15 cellular contexts compared by ENCODE assay signal in genomic region chr12:109594566-109595317, GRCh38. TPM values are rescaled to one million over a fixed set of nuclear protein-coding genes. Genes with fewer than 3 reads are reported as not detected.
DNase-seq lines count a peak whose midpoint lies in the region; TF ChIP-seq lines count a peak whose summit lies in the region.
"Had no signal": no experiment of that assay in that cellular context is flagged by ENCODE, and none has a peak within 500 bp of the region (broad histone marks: within the 10 kb centered on the region; RNA-seq: fewer than 3 reads in every experiment).

No MANE protein-coding gene starts in this region.

- H3K4me3 ChIP-seq in BLaER1 treated with 17β-estradiol and CSF1 and Interleukin-3, amounts not matched to agents 10 nM and 100 nM = no peak overlapping the region
- H3K4me3 ChIP-seq in neuronal stem cell (ENCODE audit: low read length in 2 of 2) (no peak overlapping the region), transverse colon (no peak overlapping the region)

- H4K20me1 ChIP-seq in BLaER1 treated with 17β-estradiol and CSF1 and Interleukin-3, amounts not matched to agents 10 nM and 100 nM = peaks cover 0 to 92% (median 32%) of the 10 kb centered on the region in 11 experiments; a peak in 18 of 22 replicates

- H2BK5ac ChIP-seq in neuronal stem cell (ENCODE audit: low read length) = no peak overlapping the region

- no peaks in the 10 kb centered on the region for H3K79me1 ChIP-seq in neuronal stem cell (ENCODE audit: low read depth, low read length)

- H3K27me3 ChIP-seq in BLaER1 treated with 17β-estradiol and CSF1 and Interleukin-3, amounts not matched to agents 10 nM and 100 nM = no peaks in the 10 kb centered on the region
- H3K27me3 ChIP-seq in neuronal stem cell (ENCODE audit: control insufficient read depth in 3 of 3, insufficient read depth in 3 of 3, low read depth in 1 of 3, low read length in 3 of 3) (no peaks in the 10 kb centered on the region), transverse colon (no peaks in the 10 kb centered on the region)
- H3K27me3 ChIP-seq: BE2C had no signal

- H2AK5ac ChIP-seq in neuronal stem cell (ENCODE audit: low read depth, low read length) = no peak overlapping the region

- H3K36me3 ChIP-seq in BLaER1 treated with 17β-estradiol and CSF1 and Interleukin-3, amounts not matched to agents 10 nM and 100 nM = peaks cover 0 to 29% (median 0%) of the 10 kb centered on the region in 11 experiments; a peak in 5 of 22 replicates
- H3K36me3 ChIP-seq in neuronal stem cell (replicated peaks in 1 of 2; ENCODE audit: control insufficient read depth in 2 of 2, insufficient read depth in 2 of 2, low read length in 2 of 2) (peaks cover 49 to 75% of the 10 kb centered on the region in 2 donors), transverse colon (peaks cover 0 to 5% (median 0%) of the 10 kb centered on the region in 4 donors)
- H3K36me3 ChIP-seq: BE2C had no signal

- no peak overlapping the region for H3K23ac ChIP-seq in neuronal stem cell (ENCODE audit: low read depth, low read length, poor library complexity)

- intact Hi-C loops in transverse colon (cut with DNase I; ENCODE audit: low total_unique reads) = no loop called here

- peak; percentile 61 for DNase-seq in NCI-H524 treated with DMSO at 0.1 percent for 48 hours (lab: John Stamatoyannopoulos, UW)
- DNase-seq in cerebellar nuclear complex (lab: John Stamatoyannopoulos, UW) = peak; percentile 21 to 37
- no peak for DNase-seq in neuronal stem cell (ENCODE audit: low spot score)
- no peak for DNase-seq in transverse colon
- no peak for DNase-seq in stimulated activated CD8-positive, alpha-beta memory T cell treated with anti-CD3 and anti-CD28 coated beads, Interleukin-4, amount 100 ng/mL, for 48 hours
- DNase-seq in NCI-H748 (lab: John Stamatoyannopoulos, UW; ENCODE audit: unreplicated experiment) = no peak
- DNase-seq in anterior cingulate cortex (lab: John Stamatoyannopoulos, UW) = no peak
- DNase-seq: BE2C; GOT3; NCI-H1436; NCI-H2081; NCI-H510A treated with DMSO at 0.1 percent for 48 hours; NK-92 treated with Interleukin-12 subunit alpha and Interleukin-12 subunit beta, amount 100 ng/mL, for 24 hours had no signal

- no peak for TF ChIP-seq POLR2A in transverse colon (IDR thresholded peaks at IDR 0.05)

- peak overlapping the region; percentile 51 to 86 (median 76) for H3K4me2 ChIP-seq in BLaER1 treated with 17β-estradiol and CSF1 and Interleukin-3, amounts not matched to agents 10 nM and 100 nM
- H3K4me2 ChIP-seq in neuronal stem cell (ENCODE audit: insufficient read depth, low read length, poor library complexity, severe bottlenecking) = no peak overlapping the region

- no peak for TF ChIP-seq CTCF in transverse colon (IDR thresholded peaks at IDR 0.05)

- no peak overlapping the region for H2AFZ ChIP-seq in neuronal stem cell (ENCODE audit: low read length)

- no peak overlapping the region for H2BK12ac ChIP-seq in neuronal stem cell (ENCODE audit: low read length)

- TF ChIP-seq EP300 in transverse colon (IDR thresholded peaks at IDR 0.05; ENCODE audit: low read depth) = no peak

- in situ Hi-C loops in transverse colon (cut with MboI; ENCODE audit: low pct_ligation_motif_present in 1 of 4, low pct_unique_long_range_greater_than_20kb in 1 of 4, low sequenced_read_pairs in 3 of 4) = loop anchor here in 2 of 4 donors (5.0 kb wide), 2 partner anchors 178 to 183 kb away; no protein-coding TSS in a partner anchor

- H3K9me3 ChIP-seq in BLaER1 treated with 17β-estradiol and CSF1 and Interleukin-3, amounts not matched to agents 10 nM and 100 nM (replicated peaks in 1 of 11) = no peaks in the 10 kb centered on the region
- H3K9me3 ChIP-seq in neuronal stem cell (replicated peaks in 1 of 2; ENCODE audit: control insufficient read depth in 2 of 2, insufficient read depth in 1 of 2, low read depth in 1 of 2, low read length in 2 of 2) = no peaks in the 10 kb centered on the region
- no peaks in the 10 kb centered on the region for H3K9me3 ChIP-seq in transverse colon
- H3K9me3 ChIP-seq: BE2C had no signal

- H2BK120ac ChIP-seq in neuronal stem cell (ENCODE audit: low read depth, low read length) = no peak overlapping the region

- H3K4ac ChIP-seq in neuronal stem cell (ENCODE audit: low read length) = no peak overlapping the region

- H3K4me1 ChIP-seq in BLaER1 treated with 17β-estradiol and CSF1 and Interleukin-3, amounts not matched to agents 10 nM and 100 nM = peaks cover 16 to 68% (median 49%) of the 10 kb centered on the region in 10 experiments
- H3K4me1 ChIP-seq in neuronal stem cell (ENCODE audit: control insufficient read depth in 2 of 2, insufficient read depth in 1 of 2, low read depth in 1 of 2, low read length in 2 of 2) (peaks cover 5 to 11% of the 10 kb centered on the region in 2 donors), transverse colon (peaks cover 2 to 6% (median 3%) of the 10 kb centered on the region in 4 donors)

- H3K18ac ChIP-seq in neuronal stem cell (ENCODE audit: low read length) = peak overlapping the region; percentile 7

- no CpG with 5 or more reads among the region's 15 CpGs for WGBS in neuronal stem cell (ENCODE audit: extremely low coverage in 2 of 2, insufficient read length in 2 of 2, insufficient replicate concordance in 1 of 2), 2 donors
- WGBS in transverse colon (ENCODE audit: low coverage in 1 of 2), 2 donors = 91% methylated on average over 4 to 11 of the region's 15 CpGs

- no peak overlapping the region for H3K9ac ChIP-seq in BLaER1 treated with 17β-estradiol and CSF1 and Interleukin-3, amounts not matched to agents 10 nM and 100 nM
- no peak overlapping the region for H3K9ac ChIP-seq in neuronal stem cell (ENCODE audit: low read depth, low read length, poor library complexity)

- no peak overlapping the region for H3K27ac ChIP-seq in BLaER1 treated with 17β-estradiol and CSF1 and Interleukin-3, amounts not matched to agents 10 nM and 100 nM
- H3K27ac ChIP-seq in neuronal stem cell (replicated peaks; ENCODE audit: low read length) (no peak overlapping the region), transverse colon (no peak overlapping the region)
- H3K27ac ChIP-seq: HL-60 had no signal

- no peak overlapping the region for H4K8ac ChIP-seq in neuronal stem cell (ENCODE audit: low read depth, low read length)

- H3K14ac ChIP-seq in neuronal stem cell (ENCODE audit: low read length) = no peak overlapping the region

- no peak overlapping the region for H4K91ac ChIP-seq in neuronal stem cell (ENCODE audit: low read depth, low read length, poor library complexity)

- no peak overlapping the region for H2BK15ac ChIP-seq in neuronal stem cell (ENCODE audit: low read length)

RNA-seq across cellular contexts. Expression of gene MVK, which starts 21.1 kb away (rescaled TPM):
- 25.4 TPM for polyA plus RNA-seq in neuronal stem cell (2013, experiment 1 of 2)
- polyA plus RNA-seq in neuronal stem cell (2013, experiment 2 of 2) = 26.4 TPM
- total RNA-seq in transverse colon = 100 to 1,000 TPM in 1 of 4 donors, 10 to 100 TPM in 3; 17.2 to 157 (median 25.4) TPM

RNA-seq across cellular contexts. Expression of gene MMAB, which starts 21.4 kb away (rescaled TPM):
- polyA plus RNA-seq in neuronal stem cell (2013, experiment 1 of 2) = 27.4 TPM
- 27.9 TPM for polyA plus RNA-seq in neuronal stem cell (2013, experiment 2 of 2)
- total RNA-seq in transverse colon = 10 to 100 TPM in 3 of 4 donors, 1 to 10 TPM in 1; 4.4 to 18.7 (median 11.9) TPM

Comparison
In these comparisons a context has a peak if more than half of its experiments do, and no peak if none do; other contexts are left out.
1. DNase-seq: peak in NCI-H524 treated with DMSO at 0.1 percent for 48 hours (single experiment) and cerebellar nuclear complex (2 of 2); none in neuronal stem cell (single experiment), transverse colon (single experiment), stimulated activated CD8-positive, alpha-beta memory T cell treated with anti-CD3 and anti-CD28 coated beads, Interleukin-4, amount 100 ng/mL, for 48 hours (single experiment), NCI-H748 (single experiment) and anterior cingulate cortex (0 of 58).